ENCODE assay signal across 1 cellular context in genomic region chr20:21656299-21657067, GRCh38.
TF ChIP-seq lines count a peak whose summit lies in the region.

No MANE protein-coding gene starts in this region.

TF ChIP-seq in K562, 482 proteins besides CTCF, POLR2A, EP300 and RAD21 (continued from another document and continues in another):
- TF ChIP-seq ATF2 (CRISPR knock-in tag; IDR thresholded peaks at IDR 0.05): no peak
- TF ChIP-seq ZNF76 (CRISPR knock-in tag; IDR thresholded peaks at IDR 0.05; ENCODE audit: borderline replicate concordance): peak; percentile 96
- TF ChIP-seq RFX7 (CRISPR knock-in tag; IDR thresholded peaks at IDR 0.05): no peak
- TF ChIP-seq ETS1 (conservative IDR thresholded peaks at IDR 0.05; ENCODE audit: control insufficient read depth, low read depth, low read length): no peak
- no peak for TF ChIP-seq ELF2 (CRISPR knock-in tag; IDR thresholded peaks at IDR 0.05)
- no peak for TF ChIP-seq ARID3B (CRISPR knock-in tag; IDR thresholded peaks at IDR 0.05; ENCODE audit: borderline replicate concordance)
- no peak for TF ChIP-seq ZNF696 (CRISPR knock-in tag; conservative IDR thresholded peaks at IDR 0.05)
- no peak for TF ChIP-seq MCM7 (IDR thresholded peaks at IDR 0.05)
- no peak for TF ChIP-seq BMI1 (IDR thresholded peaks at IDR 0.05; ENCODE audit: low read length)
- TF ChIP-seq FOSL1 (tag; conservative IDR thresholded peaks at IDR 0.05): no peak
- TF ChIP-seq KDM1A (IDR thresholded peaks at IDR 0.05): no peak
- no peak for TF ChIP-seq MLX (CRISPR knock-in tag; conservative IDR thresholded peaks at IDR 0.05)
- TF ChIP-seq RNF2 (IDR thresholded peaks at IDR 0.05): no peak
- no peak for TF ChIP-seq FOXK2 (conservative IDR thresholded peaks at IDR 0.05 in 1 of 2, IDR thresholded peaks at IDR 0.05 in 1 of 2; ENCODE audit: low read depth in 2 of 2)
- no peak for TF ChIP-seq SRF (CRISPR knock-in tag; IDR thresholded peaks at IDR 0.05)
- no peak for TF ChIP-seq ZBTB7A (IDR thresholded peaks at IDR 0.05; ENCODE audit: borderline replicate concordance, control insufficient read depth, low read depth, low read length)
- 0 out of 4 replicates have a peak, but pooled peaks of 1 of the 2 experiments have one; percentile 19 for TF ChIP-seq TEAD1 (CRISPR knock-in tag; IDR thresholded peaks at IDR 0.05)
- no peak for TF ChIP-seq POLR3A (IDR thresholded peaks at IDR 0.05; ENCODE audit: borderline replicate concordance, extremely low read depth, insufficient read depth, insufficient read length)
- TF ChIP-seq MGA (IDR thresholded peaks at IDR 0.05): no peak
- no peak for TF ChIP-seq VEZF1 (CRISPR knock-in tag; IDR thresholded peaks at IDR 0.05)
- TF ChIP-seq ZNF57 (CRISPR knock-in tag; IDR thresholded peaks at IDR 0.05): peak; percentile 85
- TF ChIP-seq RNF219 (CRISPR knock-in tag; IDR thresholded peaks at IDR 0.05): no peak
- TF ChIP-seq FOXK1 (CRISPR knock-in tag; IDR thresholded peaks at IDR 0.05; ENCODE audit: borderline replicate concordance): no peak
- TF ChIP-seq FOXA1 (IDR thresholded peaks at IDR 0.05; ENCODE audit: borderline replicate concordance): no peak
- TF ChIP-seq RREB1 (CRISPR knock-in tag; IDR thresholded peaks at IDR 0.05): peak; percentile 50; the same call in 1 of the 2 replicates
- TF ChIP-seq EGR1 (conservative IDR thresholded peaks at IDR 0.05): no peak
